In the genomic region with DNA sequence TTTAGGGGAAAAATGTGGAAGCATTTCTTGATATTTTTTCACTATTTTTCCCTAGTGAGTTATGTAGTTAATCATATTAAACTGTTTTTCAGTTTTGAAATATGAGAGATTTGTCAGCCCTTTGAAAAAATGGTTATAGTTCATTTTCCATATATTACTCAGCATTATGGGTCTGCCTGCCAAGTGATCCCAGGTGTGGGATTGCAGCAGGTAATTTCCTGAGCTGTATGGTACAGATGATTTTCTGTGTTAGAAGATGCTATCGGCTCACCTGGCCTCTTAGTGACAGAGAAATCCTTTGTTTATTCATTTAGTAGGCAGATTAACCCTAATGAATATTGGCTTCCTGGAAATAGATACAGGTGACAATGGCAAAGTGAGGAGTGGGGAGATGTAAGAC, we compare ENCODE assay signal across 21 cellular contexts.
"Had no signal": no experiment of that assay in that cellular context is flagged by ENCODE, and none has a peak within 500 bp of the region (broad histone marks: within the 10 kb centered on the region; RNA-seq: fewer than 3 reads in every experiment).

No MANE protein-coding gene starts in this region.

- H3K27me3 ChIP-seq: hepatocyte, pancreas, thyroid gland had no signal

- H3K4me3 Mint-ChIP-seq: naive B cell, nephron, type B pancreatic cell had no signal

- H3K9me3 Mint-ChIP-seq: naive B cell, nephron, type B pancreatic cell had no signal

- H3K36me3 Mint-ChIP-seq: naive B cell, type B pancreatic cell had no signal

- H3K4me3 ChIP-seq: hepatocyte, left ventricle myocardium inferior, lower lobe of right lung, pancreas, thyroid gland had no signal

- DNase-seq: dermis blood vessel endothelial cell; erythroblast; foreskin melanocyte; head of caudate nucleus; kidney; left cardiac atrium; left ventricle myocardium inferior; lower lobe of right lung; mesenchymal stem cell; naive B cell; occipital lobe; pancreas; right cardiac atrium; small intestine; stimulated activated CD4-positive, alpha-beta T cell treated with anti-CD3 and anti-CD28 coated beads, Interleukin-12 subunit alpha, Interleukin-12 subunit beta, amount 100 ng/mL, for 4 hours; stimulated activated naive CD4-positive, alpha-beta T cell treated with Interleukin-2 at 50 U/mL for 16 hours; thyroid gland had no signal

- H3K4me1 ChIP-seq: pancreas had no signal

- H3K4me2 ChIP-seq: hepatocyte had no signal

- H3K27ac Mint-ChIP-seq: naive B cell, progenitor cell of endocrine pancreas, type B pancreatic cell had no signal

- H2AFZ ChIP-seq: hepatocyte had no signal

- H3K9me3 ChIP-seq: left ventricle myocardium inferior, lower lobe of right lung, pancreas, thyroid gland had no signal

- H3K79me2 ChIP-seq: hepatocyte had no signal

- ATAC-seq: left cardiac atrium, lower lobe of right lung, pancreas, right cardiac atrium had no signal

- H3K27ac ChIP-seq: hepatocyte, left ventricle myocardium inferior, lower lobe of right lung, pancreas, thyroid gland had no signal

- H3K27me3 Mint-ChIP-seq: naive B cell, progenitor cell of endocrine pancreas, type B pancreatic cell had no signal

- H3K36me3 ChIP-seq: left ventricle myocardium inferior, lower lobe of right lung, pancreas, thyroid gland had no signal
